Comparison of ENCODE assay signal across 8 cellular contexts in the genomic region with DNA sequence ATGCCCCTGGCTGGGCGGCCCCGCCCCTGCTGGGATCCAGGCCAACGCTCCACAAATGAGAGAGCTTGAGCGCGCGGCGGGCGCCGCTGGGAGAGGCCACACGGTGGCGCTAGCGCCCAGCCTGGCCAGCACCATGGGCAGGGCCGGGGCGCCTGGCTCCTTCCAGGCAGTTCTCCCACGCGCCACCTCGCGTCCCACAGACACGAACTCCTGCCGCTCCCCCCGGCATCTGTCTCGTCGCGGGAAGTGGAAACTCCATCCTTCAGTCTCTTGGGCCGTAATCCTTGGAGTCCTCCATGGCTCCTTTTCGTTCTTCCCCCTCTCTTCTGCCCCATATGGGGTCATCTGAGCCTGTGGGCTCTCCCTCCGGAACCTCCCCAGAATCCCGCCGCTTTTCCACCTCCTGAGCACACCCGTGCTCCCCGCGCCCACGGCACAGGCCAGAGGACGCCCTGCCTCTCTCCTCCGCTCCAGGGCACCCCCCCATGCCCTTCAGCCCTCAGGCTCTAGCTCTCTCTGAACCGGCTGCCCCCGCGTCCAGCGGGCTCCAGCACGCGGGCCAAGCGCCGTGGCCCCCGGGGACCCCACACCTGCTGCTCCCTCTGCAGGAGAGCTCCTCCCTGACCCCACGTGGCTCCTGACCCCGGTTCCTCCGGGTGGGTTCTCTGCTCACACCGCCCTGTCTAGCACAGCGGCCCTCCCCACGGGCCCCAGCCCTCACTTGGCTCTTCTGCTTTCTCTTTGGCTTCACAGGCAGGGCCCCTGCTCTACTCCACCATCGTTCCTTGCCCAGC. TPM values are rescaled to one million over a fixed set of nuclear protein-coding genes. Genes with fewer than 3 reads are reported as not detected.
A peak's percentile ranks its signal among the peaks of the same experiment; 100 is the strongest.
DNase-seq lines count a peak whose midpoint lies in the region; ATAC-seq and TF ChIP-seq lines count a peak whose summit lies in the region.

No MANE protein-coding gene starts in this region.

- H3K4me3 ChIP-seq in gastroesophageal sphincter (peak overlapping the region; percentile 28 to 54), neutrophil (ENCODE audit: low read depth in 1 of 2, low read length in 1 of 2) (peak overlapping the region; percentile 15 to 28)

- CTCF ChIA-PET in RWPE1 (lab: Yijun Ruan, JAX) = interaction anchor here (0.6 to 1.6 kb wide), 25 partner anchors 9 to 1698 kb away, joined by 3 to 11 read pairs (median 3); no protein-coding TSS in a partner anchor

- TF ChIP-seq EP300 in gastroesophageal sphincter (IDR thresholded peaks at IDR 0.05) = no peak

- ATAC-seq in GM21360 (IDR thresholded peaks at IDR 0.05; ENCODE audit: unreplicated experiment) (peak; percentile 60), gastroesophageal sphincter (peak; percentile 97)

- WGBS in gastroesophageal sphincter (ENCODE audit: low coverage in 1 of 2), 2 donors = 7 to 9% methylated on average over 11 to 12 of the region's 51 CpGs

- POLR2A ChIA-PET in RWPE1 (lab: Yijun Ruan, JAX; ENCODE audit: low non-redundant PET) = no interaction called here

- H3K27me3 ChIP-seq in gastroesophageal sphincter = no peaks in the 10 kb centered on the region
- peaks cover 11% of the 10 kb centered on the region for H3K27me3 ChIP-seq in neutrophil

- H3K9me3 ChIP-seq in gastroesophageal sphincter (no peaks in the 10 kb centered on the region), neutrophil (no peaks in the 10 kb centered on the region)

- H3K27ac ChIP-seq in RWPE1 (peak overlapping the region; percentile 36), gastroesophageal sphincter (peak overlapping the region in 2 of 4 donors; percentile 41 to 71), neutrophil (no peak overlapping the region)

- peak; percentile 93 for TF ChIP-seq CTCF in RWPE1 (conservative IDR thresholded peaks at IDR 0.05; ENCODE audit: low read depth)
- TF ChIP-seq CTCF in gastroesophageal sphincter (IDR thresholded peaks at IDR 0.05) = peak in 3 of 4 experiments; percentile 91 to 93 (median 92)
- TF ChIP-seq CTCF in neutrophil (IDR thresholded peaks at IDR 0.05) = peak; percentile 54

- TF ChIP-seq POLR2A in gastroesophageal sphincter (IDR thresholded peaks at IDR 0.05) = no peak

- DNase-seq in CD1c-positive myeloid dendritic cell (ENCODE audit: extremely low spot score) = peak; percentile 84
- peak; percentile 53 to 61 for DNase-seq in Kasumi-1 (lab: John Stamatoyannopoulos, UW)
- DNase-seq in RWPE1 (ENCODE audit: low spot score) = peak; percentile 87
- peak; percentile 64 for DNase-seq in activated naive CD4-positive, alpha-beta T cell treated with Interleukin-2 at 50 U/mL for 16 hours
- peak; percentile 66 for DNase-seq in stromal cell of bone marrow (ENCODE audit: low read depth)

- H3K36me3 ChIP-seq in gastroesophageal sphincter (peaks cover 0 to 8% of the 10 kb centered on the region in 2 donors), neutrophil (no peaks in the 10 kb centered on the region)

- peaks cover 0 to 25% (median 7%) of the 10 kb centered on the region in 3 donors for H3K4me1 ChIP-seq in gastroesophageal sphincter
- H3K4me1 ChIP-seq in neutrophil (ENCODE audit: control insufficient read depth in 1 of 2, insufficient read depth in 1 of 2, low read depth in 1 of 2, low read length in 1 of 2) = peaks cover 15 to 17% of the 10 kb centered on the region in 2 experiments

RNA-seq across cellular contexts. Expression of a gene that starts 31.9 kb away (rescaled TPM):
- 1 to 10 TPM in 1 of 4 donors, under 1 TPM in 1, not detected in 2; 0.50 to 1.1 TPM for total RNA-seq in gastroesophageal sphincter
